ENCODE assay signal across 30 cellular contexts in genomic region chr18:75133721-75134645, GRCh38.
DNase-seq lines count a peak whose midpoint lies in the region; ATAC-seq, FAIRE-seq and TF ChIP-seq lines count a peak whose summit lies in the region.
"Had no signal": no experiment of that assay in that cellular context is flagged by ENCODE, and none has a peak within 500 bp of the region (broad histone marks: within the 10 kb centered on the region; RNA-seq: fewer than 3 reads in every experiment).

No MANE protein-coding gene starts in this region.

- H3K4me1 ChIP-seq in HEK293 (ENCODE audit: control insufficient read depth, insufficient read depth, low read length), result no peaks in the 10 kb centered on the region
- H3K4me1 ChIP-seq in H1 (replicated peaks in 1 of 4; ENCODE audit: control insufficient read depth in 3 of 4, insufficient read depth in 4 of 4, low read length in 3 of 4), result no peaks in the 10 kb centered on the region
- H3K4me1 ChIP-seq in trophoblast cell (ENCODE audit: control insufficient read depth in 1 of 2, insufficient read depth in 2 of 2, low read length in 2 of 2), result no peaks in the 10 kb centered on the region
- H3K4me1 ChIP-seq: gastrocnemius medialis, lower lobe of right lung, pancreas, SJCRH30 had no signal

- H3K79me2 ChIP-seq in H1 (ENCODE audit: control insufficient read depth in 1 of 2, insufficient read depth in 2 of 2, low read length in 2 of 2), result no peaks in the 10 kb centered on the region
- H3K79me2 ChIP-seq in trophoblast cell (ENCODE audit: control insufficient read depth, insufficient read depth, low read length, poor library complexity), result no peaks in the 10 kb centered on the region

- no peak overlapping the region for H3K23ac ChIP-seq in H1 (ENCODE audit: insufficient read length)
- H3K23ac ChIP-seq in trophoblast cell (ENCODE audit: low read length), result no peak overlapping the region

- POLR2A ChIA-PET in HEK293 (lab: Yijun Ruan, JAX), result no interaction called here
- POLR2A ChIA-PET in H1 (lab: Charles Lee; ENCODE audit: partially characterized antibody), result no interaction called here

- H4K12ac ChIP-seq in trophoblast cell (ENCODE audit: low read depth, low read length), result no peak overlapping the region

- DNase-seq in D341Med (ENCODE audit: low spot score) (peak; percentile 27), H1 (ENCODE audit: low read depth in 1 of 2, low spot score in 2 of 2) (peak in 1 of 2 experiments; percentile 23), trophoblast cell (no peak), NCI-H526 treated with DMSO at 0.1 percent for 48 hours (lab: John Stamatoyannopoulos, UW) (no peak), C1 segment of cervical spinal cord (lab: John Stamatoyannopoulos, UW) (no peak)
- DNase-seq: activated CD4-positive, alpha-beta T cell treated with anti-CD3 and anti-CD28 coated beads for 4 hours; activated T-cell treated with anti-CD3 and anti-CD28 coated beads, Interleukin-2, amount 50 U/mL, for 48 hours; dorsolateral prefrontal cortex; gastrocnemius medialis; IMR-90; lower lobe of right lung; NCI-H1436 treated with DMSO at 0.1 percent for 48 hours; NCI-H2107; NCI-H446; NCI-H82; nephron progenitor cell; SJCRH30; stimulated activated CD4-positive, alpha-beta T cell treated with anti-CD3 and anti-CD28 coated beads, Interleukin-2, amount 100 ng/mL, for 24 hours; stimulated activated CD8-positive, alpha-beta memory T cell treated with anti-CD3 and anti-CD28 coated beads, Interleukin-4, amount 100 ng/mL, for 48 hours; SW 1271; T-helper 9 cell had no signal

- CTCF ChIA-PET in HEK293 (lab: Yijun Ruan, JAX) (interaction anchor here (0.6 kb wide), 1 partner anchor 213 kb away, joined by 3 read pairs; no protein-coding TSS in a partner anchor), H1 (lab: Charles Lee; ENCODE audit: partially characterized antibody) (interaction anchor here (0.7 to 1.0 kb wide), 3 partner anchors 10 to 18 kb away, joined by 3 read pairs; no protein-coding TSS in a partner anchor)

- WGBS in H1 (ENCODE audit: extremely low coverage in 1 of 2, insufficient coverage in 1 of 2, insufficient read length in 1 of 2, insufficient replicate concordance in 2 of 2, low coverage in 1 of 2, low lambda C conversion rate in 2 of 2, missing lambda C conversion rate in 1 of 2), 2 experiments, result 94% methylated on average over 25 of the region's 28 CpGs; no CpG with 5 or more reads in 1 of the 2 experiments
- no CpG with 5 or more reads among the region's 28 CpGs for WGBS in trophoblast cell (ENCODE audit: extremely low coverage, insufficient coverage, insufficient read length)

- H4K5ac ChIP-seq in H1 (ENCODE audit: insufficient read length, low read depth, low read length), result no peak overlapping the region

- H3K9me3 ChIP-seq in HEK293 (ENCODE audit: control insufficient read depth, insufficient read depth, low read depth, low read length) (no peaks in the 10 kb centered on the region), H1 (ENCODE audit: insufficient read depth in 2 of 2, low read depth in 1 of 2, low read length in 1 of 2) (no peaks in the 10 kb centered on the region), trophoblast cell (ENCODE audit: insufficient read depth, low read depth, low read length) (peaks cover 4% of the 10 kb centered on the region)
- H3K9me3 ChIP-seq: BLaER1 treated with 17β-estradiol and CSF1 and Interleukin-3, amounts not matched to agents 10 nM and 100 nM; gastrocnemius medialis; lower lobe of right lung; pancreas; SJCRH30; tibial artery had no signal

- H2BK20ac ChIP-seq in H1 (ENCODE audit: low read length), result no peak overlapping the region

- H4K20me1 ChIP-seq in H1 (replicated peaks in 1 of 2; ENCODE audit: control insufficient read depth in 1 of 2, insufficient read depth in 2 of 2, low read length in 2 of 2), result peaks cover 0 to 6% of the 10 kb centered on the region in 2 experiments
- H4K20me1 ChIP-seq: BLaER1 treated with 17β-estradiol and CSF1 and Interleukin-3, amounts not matched to agents 10 nM and 100 nM had no signal

- H2AK5ac ChIP-seq in H1 (ENCODE audit: low read depth, low read length) (no peak overlapping the region; the same call in 1 of the 2 replicates), trophoblast cell (ENCODE audit: low read length) (no peak overlapping the region)

- H4K8ac ChIP-seq in H1 (ENCODE audit: extremely low read depth, insufficient read depth, low read length), result 0 out of 2 replicates have a peak overlapping the region, but pooled peaks have one; percentile 35
- H4K8ac ChIP-seq in trophoblast cell (ENCODE audit: low read depth, low read length), result no peak overlapping the region

- H3K18ac ChIP-seq in H1 (ENCODE audit: extremely low read depth, low read length), result no peak overlapping the region
- H3K18ac ChIP-seq in trophoblast cell (ENCODE audit: low read length), result no peak overlapping the region

- H2AFZ ChIP-seq in H1 (ENCODE audit: low read length) (no peak overlapping the region), trophoblast cell (ENCODE audit: insufficient read depth, low read length, poor library complexity) (no peak overlapping the region)

- H2BK5ac ChIP-seq in H1 (ENCODE audit: low read depth, low read length) (no peak overlapping the region), trophoblast cell (ENCODE audit: low read depth, low read length, poor library complexity) (no peak overlapping the region)

- H3K4ac ChIP-seq in H1 (replicated peaks; ENCODE audit: insufficient read length, low read depth, low read length) (no peak overlapping the region), trophoblast cell (ENCODE audit: low read depth, low read length) (no peak overlapping the region)

- no peak for TF ChIP-seq CTCF in HEK293 (tag by site-specific recombination; IDR thresholded peaks at IDR 0.05)
- TF ChIP-seq CTCF in H1 (IDR thresholded peaks at IDR 0.05; ENCODE audit: control extremely low read depth in 1 of 3, insufficient read depth in 1 of 3, low read depth in 1 of 3, low read length in 3 of 3), result no peak

- H3K56ac ChIP-seq in H1 (replicated peaks; ENCODE audit: insufficient read length, low read depth, low read length), result no peak overlapping the region

- H2BK15ac ChIP-seq in H1 (ENCODE audit: low read length), result 0 out of 2 replicates have a peak overlapping the region, but pooled peaks have one; percentile 61

- H3K36me3 ChIP-seq in HEK293 (ENCODE audit: control insufficient read depth in 2 of 2, insufficient read depth in 1 of 2, low read length in 2 of 2), result no peaks in the 10 kb centered on the region
- H3K36me3 ChIP-seq in H1 (ENCODE audit: control insufficient read depth in 2 of 4, insufficient read depth in 4 of 4, low read length in 3 of 4), result no peaks in the 10 kb centered on the region
- H3K36me3 ChIP-seq in trophoblast cell (ENCODE audit: control insufficient read depth in 1 of 2, insufficient read depth in 2 of 2, low read length in 2 of 2), result no peaks in the 10 kb centered on the region
- H3K36me3 ChIP-seq: BLaER1 treated with 17β-estradiol and CSF1 and Interleukin-3, amounts not matched to agents 10 nM and 100 nM; gastrocnemius medialis; lower lobe of right lung; pancreas; SJCRH30; tibial artery had no signal

- H2BK12ac ChIP-seq in H1 (ENCODE audit: low read depth, low read length), result no peak overlapping the region
- no peak overlapping the region for H2BK12ac ChIP-seq in trophoblast cell (ENCODE audit: low read length)

- TF ChIP-seq POLR2A in H1 (IDR thresholded peaks at IDR 0.05; ENCODE audit: control extremely low read depth in 1 of 2, low read depth in 2 of 2, low read length in 2 of 2), result no peak

- H3K27ac ChIP-seq in HEK293 (ENCODE audit: extremely low read depth, low read depth, low read length) (no peak overlapping the region), H1 (ENCODE audit: low read depth, low read length) (no peak overlapping the region), trophoblast cell (ENCODE audit: low read depth, low read length) (no peak overlapping the region)
- H3K27ac ChIP-seq: BLaER1 treated with 17β-estradiol and CSF1 and Interleukin-3, amounts not matched to agents 10 nM and 100 nM; dorsolateral prefrontal cortex; gastrocnemius medialis; lower lobe of right lung; pancreas; SJCRH30; tibial artery; VCaP had no signal

- H3K27me3 ChIP-seq in H1 (replicated peaks in 1 of 4; ENCODE audit: control insufficient read depth in 3 of 4, extremely low read depth in 1 of 4, insufficient read depth in 3 of 4, low read length in 3 of 4) (no peaks in the 10 kb centered on the region), trophoblast cell (ENCODE audit: insufficient read depth, low read length) (no peaks in the 10 kb centered on the region)
- H3K27me3 ChIP-seq: BLaER1 treated with 17β-estradiol and CSF1 and Interleukin-3, amounts not matched to agents 10 nM and 100 nM; pancreas; SJCRH30 had no signal

- H3K14ac ChIP-seq in H1 (ENCODE audit: insufficient read length) (no peak overlapping the region), trophoblast cell (ENCODE audit: low read length) (no peak overlapping the region)

- H3K9ac ChIP-seq in H1 (replicated peaks in 1 of 4; ENCODE audit: extremely low read depth in 1 of 4, low read depth in 3 of 4, low read length in 3 of 4) (no peak overlapping the region), trophoblast cell (ENCODE audit: low read length) (no peak overlapping the region)
- H3K9ac ChIP-seq: BLaER1 treated with 17β-estradiol and CSF1 and Interleukin-3, amounts not matched to agents 10 nM and 100 nM had no signal

- no peaks in the 10 kb centered on the region for H3K23me2 ChIP-seq in H1 (ENCODE audit: low read depth, low read length)

- no peaks in the 10 kb centered on the region for H3K79me1 ChIP-seq in H1 (ENCODE audit: low read depth, low read length)
- H3K79me1 ChIP-seq in trophoblast cell (ENCODE audit: low read length), result no peaks in the 10 kb centered on the region

- H4K91ac ChIP-seq in H1 (replicated peaks; ENCODE audit: insufficient read length, low read length) (no peak overlapping the region), trophoblast cell (ENCODE audit: low read depth, low read length) (no peak overlapping the region)

- TF ChIP-seq EP300 in H1 (IDR thresholded peaks at IDR 0.05; ENCODE audit: borderline replicate concordance in 1 of 2, low read depth in 2 of 2, low read length in 2 of 2), result no peak

- H3K4me3 ChIP-seq in HEK293 (ENCODE audit: low read depth, low read length), result no peak overlapping the region
- no peak overlapping the region for H3K4me3 ChIP-seq in H1 (ENCODE audit: extremely low read depth in 1 of 4, insufficient read depth in 2 of 4, low read depth in 3 of 4, low read length in 4 of 4)
- H3K4me3 ChIP-seq in trophoblast cell (ENCODE audit: low read depth, low read length), result peak overlapping the region; percentile 10
- H3K4me3 ChIP-seq: BLaER1 treated with 17β-estradiol and CSF1 and Interleukin-3, amounts not matched to agents 10 nM and 100 nM; dorsolateral prefrontal cortex; gastrocnemius medialis; lower lobe of right lung; pancreas; SJCRH30; smooth muscle cell; tibial artery had no signal

- ATAC-seq in HG02970 (IDR thresholded peaks at IDR 0.05; ENCODE audit: low FRiP score, unreplicated experiment), result no peak
- ATAC-seq: gastrocnemius medialis, HCT116, pancreas had no signal

- H2BK120ac ChIP-seq in H1 (replicated peaks; ENCODE audit: low read depth, low read length), result no peak overlapping the region
- H2BK120ac ChIP-seq in trophoblast cell (ENCODE audit: insufficient read depth, low read length, poor library complexity), result no peak overlapping the region

- no peak for TF ChIP-seq RAD21 in H1 (IDR thresholded peaks at IDR 0.05 in 1 of 2, conservative IDR thresholded peaks at IDR 0.05 in 1 of 2; ENCODE audit: low read depth in 2 of 2, low read length in 2 of 2)

- H3K4me2 ChIP-seq in H1 (ENCODE audit: insufficient read depth in 1 of 2, low read depth in 2 of 2, low read length in 2 of 2) (no peak overlapping the region), trophoblast cell (ENCODE audit: low read length) (no peak overlapping the region)
- H3K4me2 ChIP-seq: smooth muscle cell had no signal

- FAIRE-seq in H1 (lab: Jason Lieb, UNC), result no peak
- FAIRE-seq: endothelial cell of umbilical vein, pancreas had no signal
